Comparison of ENCODE assay signal across 15 cellular contexts in the genomic region with DNA sequence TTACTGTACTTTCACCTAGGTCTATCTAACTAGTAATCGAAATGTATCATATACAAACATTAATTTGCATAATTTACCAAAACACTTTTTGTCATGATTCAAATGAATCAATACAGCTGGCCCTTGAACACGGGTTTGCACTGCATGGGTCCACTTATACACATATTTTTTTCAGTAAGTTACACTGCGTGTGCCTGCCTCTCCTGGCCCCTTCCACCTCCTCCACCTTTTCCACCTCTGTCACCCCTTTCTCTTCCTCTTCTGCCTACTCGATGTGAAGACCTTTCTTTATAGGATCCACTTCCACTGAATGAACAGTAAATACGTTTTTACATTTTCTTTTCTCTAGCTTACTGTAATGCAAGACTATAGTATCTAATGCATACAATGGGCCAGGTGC.
DNase-seq lines count a peak whose midpoint lies in the region; ATAC-seq lines count a peak whose summit lies in the region.
"Had no signal": no experiment of that assay in that cellular context is flagged by ENCODE, and none has a peak within 500 bp of the region (broad histone marks: within the 10 kb centered on the region; RNA-seq: fewer than 3 reads in every experiment).

No MANE protein-coding gene starts in this region.

- ATAC-seq in HG03139 (IDR thresholded peaks at IDR 0.05; ENCODE audit: unreplicated experiment), result no peak
- ATAC-seq in GM19467 (IDR thresholded peaks at IDR 0.05; ENCODE audit: unreplicated experiment), result no peak

- DNase-seq in NCI-H2107 treated with DMSO at 0.1 percent for 48 hours (lab: John Stamatoyannopoulos, UW; ENCODE audit: unreplicated experiment) (peak; percentile 67), NCI-H2107 (lab: John Stamatoyannopoulos, UW) (no peak), NCI-H146 (lab: John Stamatoyannopoulos, UW) (peak; percentile 73), NCI-H774 (lab: John Stamatoyannopoulos, UW) (peak; percentile 13), NCI-H2196 treated with DMSO at 0.1 percent for 48 hours (lab: John Stamatoyannopoulos, UW; ENCODE audit: unreplicated experiment) (no peak)
- DNase-seq: DMS79 treated with DMSO at 0.1 percent for 48 hours, Kasumi-1, MG63, NCI-H1694, NCI-H226, OCI-M1, SJCRH30, T-helper 9 cell had no signal

Comparison
In these comparisons a context has a peak if more than half of its experiments do, and no peak if none do; other contexts are left out.
1. DNase-seq: peak in NCI-H2107 treated with DMSO at 0.1 percent for 48 hours (single experiment), NCI-H146 (single experiment) and NCI-H774 (single experiment); none in NCI-H2107 (single experiment) and NCI-H2196 treated with DMSO at 0.1 percent for 48 hours (single experiment).